ENCODE assay signal across 8 cellular contexts in genomic region chr7:24963218-24963617, GRCh38. TPM values are rescaled to one million over a fixed set of nuclear protein-coding genes. Genes with fewer than 3 reads are reported as not detected.
DNase-seq lines count a peak whose midpoint lies in the region; ATAC-seq and TF ChIP-seq lines count a peak whose summit lies in the region.

No MANE protein-coding gene starts in this region.

- no peak overlapping the region for H3K4me3 Mint-ChIP-seq in activated naive CD4-positive, alpha-beta T cell treated with anti-CD3 and anti-CD28 coated beads, Interleukin-2, amount 10 ng/mL, durations not matched to agents 7 days and 5 days

- H3K9me2 ChIP-seq in MM.1S (replicated peaks; ENCODE audit: insufficient read depth, low read length), result no peaks in the 10 kb centered on the region

- no peaks in the 10 kb centered on the region for H3K9me3 Mint-ChIP-seq in activated naive CD4-positive, alpha-beta T cell treated with anti-CD3 and anti-CD28 coated beads, Interleukin-2, amount 10 ng/mL, durations not matched to agents 7 days and 5 days

- H3F3A ChIP-seq in MM.1S (ENCODE audit: insufficient read depth, low read length), result peaks cover 46% of the 10 kb centered on the region

- H3K4me1 Mint-ChIP-seq in activated naive CD4-positive, alpha-beta T cell treated with anti-CD3 and anti-CD28 coated beads, Interleukin-2, amount 10 ng/mL, durations not matched to agents 7 days and 5 days, result peaks cover 79% of the 10 kb centered on the region

- intact Hi-C loops in Right ventricle myocardium inferior (cut with DNase I), result no loop called here
- intact Hi-C loops in left ventricle myocardium inferior (cut with micrococcal nuclease), result no loop called here
- intact Hi-C loops in left colon (cut with DNase I, micrococcal nuclease), result no loop called here

- DNase-seq in Right ventricle myocardium inferior (ENCODE audit: missing footprints) (peak; percentile 70), left ventricle myocardium inferior (no peak), MM.1S (peak; percentile 93), left colon (peak; percentile 48 to 51), COLO829 (ENCODE audit: low spot score) (no peak), NCI-H2227 treated with DMSO at 0.1 percent for 48 hours (lab: John Stamatoyannopoulos, UW) (no peak)
- DNase-seq in activated naive CD4-positive, alpha-beta T cell treated with anti-CD3 and anti-CD28 coated beads, Interleukin-2, amount 10 ng/mL, durations not matched to agents 7 days and 5 days, result peak; percentile 28

- H3K4me1 ChIP-seq in left ventricle myocardium inferior (peaks cover 7% of the 10 kb centered on the region), MM.1S (ENCODE audit: low read length) (peaks cover 55% of the 10 kb centered on the region)

- H3K36me3 Mint-ChIP-seq in activated naive CD4-positive, alpha-beta T cell treated with anti-CD3 and anti-CD28 coated beads, Interleukin-2, amount 10 ng/mL, durations not matched to agents 7 days and 5 days, result peaks cover 21% of the 10 kb centered on the region

- H2AFZ ChIP-seq in MM.1S (ENCODE audit: low read length), result no peak overlapping the region

- H3K9me3 ChIP-seq in left ventricle myocardium inferior (replicated peaks) (no peaks in the 10 kb centered on the region), MM.1S (replicated peaks; ENCODE audit: insufficient read depth, low read length) (no peaks in the 10 kb centered on the region)

- no peaks in the 10 kb centered on the region for H4K20me1 ChIP-seq in MM.1S (ENCODE audit: insufficient read depth, low read length)

- no peak overlapping the region for H3K27ac ChIP-seq in left ventricle myocardium inferior (replicated peaks)
- H3K27ac ChIP-seq in MM.1S (ENCODE audit: low read length), result peak overlapping the region; percentile 28; the same call in 1 of the 2 replicates

- TF ChIP-seq CTCF in left ventricle myocardium inferior (IDR thresholded peaks at IDR 0.05; ENCODE audit: borderline replicate concordance), result no peak
- no peak for TF ChIP-seq CTCF in MM.1S (IDR thresholded peaks at IDR 0.05; ENCODE audit: low read length)

- peak overlapping the region; percentile 42 for H3K4me2 ChIP-seq in MM.1S (ENCODE audit: low read depth, low read length)

- ATAC-seq in Right ventricle myocardium inferior (peak; percentile 60), left colon (peak; percentile 41), HG02852 (IDR thresholded peaks at IDR 0.05; ENCODE audit: unreplicated experiment) (no peak)

- H3K36me3 ChIP-seq in left ventricle myocardium inferior (no peaks in the 10 kb centered on the region), MM.1S (replicated peaks; ENCODE audit: insufficient read depth, low read length) (no peaks in the 10 kb centered on the region)

- no peaks in the 10 kb centered on the region for H3K27me3 Mint-ChIP-seq in activated naive CD4-positive, alpha-beta T cell treated with anti-CD3 and anti-CD28 coated beads, Interleukin-2, amount 10 ng/mL, durations not matched to agents 7 days and 5 days

- CTCF ChIA-PET in activated naive CD4-positive, alpha-beta T cell treated with anti-CD3 and anti-CD28 coated beads, Interleukin-2, amount 10 ng/mL, durations not matched to agents 7 days and 5 days (lab: Charles Lee), result interaction anchor here (0.8 kb wide), 1 partner anchor 8 kb away, joined by 3 read pairs; no protein-coding TSS in a partner anchor

- H3K27me3 ChIP-seq in left ventricle myocardium inferior (ENCODE audit: low read depth), result no peaks in the 10 kb centered on the region
- no peaks in the 10 kb centered on the region for H3K27me3 ChIP-seq in MM.1S (replicated peaks; ENCODE audit: insufficient read depth, low read length)

- H3K4me3 ChIP-seq in left ventricle myocardium inferior, result no peak overlapping the region
- peak overlapping the region; percentile 4; the same call in 1 of the 2 replicates for H3K4me3 ChIP-seq in MM.1S (ENCODE audit: low read length)

- no peak overlapping the region for H3K9ac ChIP-seq in MM.1S (ENCODE audit: low read length)

- peak overlapping the region; percentile 39 for H3K27ac Mint-ChIP-seq in activated naive CD4-positive, alpha-beta T cell treated with anti-CD3 and anti-CD28 coated beads, Interleukin-2, amount 10 ng/mL, durations not matched to agents 7 days and 5 days

- peaks cover 80% of the 10 kb centered on the region for H3K79me2 ChIP-seq in MM.1S (ENCODE audit: low read length)

RNA-seq across cellular contexts. Expression of gene OSBPL3, which starts 16.8 kb away (rescaled TPM):
- total RNA-seq in Right ventricle myocardium inferior, result 8.5 TPM
- total RNA-seq in left ventricle myocardium inferior, result 4.3 TPM
- total RNA-seq in left colon, result 10 to 100 TPM; 11.0 to 13.2 TPM

Comparison
In these comparisons a context has a peak if more than half of its experiments do, and no peak if none do; other contexts are left out.
1. DNase-seq: peak in Right ventricle myocardium inferior (single experiment), MM.1S (single experiment), activated naive CD4-positive, alpha-beta T cell treated with anti-CD3 and anti-CD28 coated beads, Interleukin-2, amount 10 ng/mL, durations not matched to agents 7 days and 5 days (single experiment) and left colon (2 of 2); none in left ventricle myocardium inferior (single experiment), COLO829 (single experiment) and NCI-H2227 treated with DMSO at 0.1 percent for 48 hours (single experiment).